In the genomic region with DNA sequence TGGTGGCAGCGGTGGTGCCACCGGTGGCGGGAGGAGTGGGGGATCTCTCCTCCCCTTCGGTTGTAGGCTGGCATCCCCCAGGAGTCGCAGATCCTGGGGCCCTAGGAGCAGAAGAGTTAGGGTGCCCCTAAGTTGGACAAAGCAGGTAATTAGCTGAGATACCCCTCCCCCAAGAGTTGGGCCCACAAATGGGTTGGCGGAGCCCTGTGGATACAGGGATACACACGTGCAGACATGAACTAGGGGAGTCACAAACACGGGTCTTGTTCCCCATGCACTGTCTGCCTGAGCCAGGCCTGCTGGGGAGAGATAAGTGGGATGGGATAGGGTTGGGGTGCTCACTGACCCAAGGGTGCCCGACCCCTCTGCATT, we compare ENCODE assay signal across 17 cellular contexts. TPM values are rescaled to one million over a fixed set of nuclear protein-coding genes. Genes with fewer than 3 reads are reported as not detected.
DNase-seq lines count a peak whose midpoint lies in the region; ATAC-seq, FAIRE-seq and TF ChIP-seq lines count a peak whose summit lies in the region.
"Had no signal": no experiment of that assay in that cellular context is flagged by ENCODE, and none has a peak within 500 bp of the region (broad histone marks: within the 10 kb centered on the region; RNA-seq: fewer than 3 reads in every experiment).

No MANE protein-coding gene starts in this region.

- H3K36me3 Mint-ChIP-seq in MCF 10A (ENCODE audit: insufficient read depth, unreplicated experiment) (peaks cover 79% of the 10 kb centered on the region), glutamatergic neuron (ENCODE audit: unreplicated experiment) (no peaks in the 10 kb centered on the region)

- DNase-seq in breast epithelium (ENCODE audit: low spot score in 2 of 2) (no peak), MCF 10A (ENCODE audit: unreplicated experiment) (no peak), urothelium cell line (ENCODE audit: low spot score) (peak; percentile 7), occipital lobe (lab: John Stamatoyannopoulos, UW) (no peak), glutamatergic neuron (no peak), Peyer's patch (no peak)
- DNase-seq: activated CD4-positive, alpha-beta T cell treated with anti-CD3 and anti-CD28 coated beads for 1 hour; activated T-cell treated with anti-CD3 and anti-CD28 coated beads, Interleukin-2, amount 50 U/mL, for 1 hour; effector CD8-positive, alpha-beta T cell; foreskin melanocyte; NCI-H187 treated with DMSO at 0.1 percent for 48 hours; NCI-H524 treated with DMSO at 0.1 percent for 48 hours had no signal

- no peaks in the 10 kb centered on the region for H3K27me3 ChIP-seq in breast epithelium
- no peaks in the 10 kb centered on the region for H3K27me3 ChIP-seq in muscle layer of colon (ENCODE audit: control insufficient read depth in 1 of 2, insufficient read depth in 2 of 2, low read length in 2 of 2)
- H3K27me3 ChIP-seq in Peyer's patch: no peaks in the 10 kb centered on the region

- intact Hi-C loops in breast epithelium (cut with DNase I; ENCODE audit: low total_unique reads): no loop called here
- intact Hi-C loops in MCF 10A (cut with micrococcal nuclease): no loop called here

- H3K36me3 ChIP-seq in breast epithelium (peaks cover 3% of the 10 kb centered on the region), muscle layer of colon (ENCODE audit: insufficient read depth, low read length) (peaks cover 18% of the 10 kb centered on the region), Peyer's patch (peaks cover 0 to 43% (median 0%) of the 10 kb centered on the region in 3 donors)

- H3K4me1 ChIP-seq in breast epithelium: no peaks in the 10 kb centered on the region
- peaks cover 13% of the 10 kb centered on the region for H3K4me1 ChIP-seq in muscle layer of colon (ENCODE audit: insufficient read depth, low read length)
- peaks cover 0 to 8% (median 0%) of the 10 kb centered on the region in 4 donors for H3K4me1 ChIP-seq in Peyer's patch

- H3K27ac ChIP-seq in breast epithelium: peak overlapping the region; percentile 65 to 69
- no peak overlapping the region for H3K27ac ChIP-seq in muscle layer of colon (ENCODE audit: low read depth, low read length)
- peak overlapping the region in 2 of 4 donors; percentile 8 to 37 for H3K27ac ChIP-seq in Peyer's patch

- TF ChIP-seq POLR2A in breast epithelium (IDR thresholded peaks at IDR 0.05): no peak
- TF ChIP-seq POLR2A in Peyer's patch (IDR thresholded peaks at IDR 0.05): no peak

- no TSS peak for BruUV-seq in MCF 10A (replicated peaks; lab: Mats Ljungman, UMichigan)

- peak overlapping the region; percentile 39 for H3K9ac ChIP-seq in muscle layer of colon (ENCODE audit: low read length)

- H3K27ac Mint-ChIP-seq in MCF 10A (ENCODE audit: low read depth, unreplicated experiment) (no peak overlapping the region), glutamatergic neuron (ENCODE audit: unreplicated experiment) (no peak overlapping the region)
- H3K27ac Mint-ChIP-seq: T-helper 1 cell treated with Interleukin-12 subunit alpha and Interleukin-12 subunit beta and Interleukin-4 antibody, amounts not matched to agents 30 μg/mL and 1 μg/mL, for 36 hours had no signal

- H3K4me3 Mint-ChIP-seq in MCF 10A (ENCODE audit: unreplicated experiment): no peak overlapping the region
- H3K4me3 Mint-ChIP-seq in glutamatergic neuron (ENCODE audit: unreplicated experiment): no peak overlapping the region
- H3K4me3 Mint-ChIP-seq: stimulated activated naive CD8-positive, alpha-beta T cell treated with anti-CD3 and anti-CD28 coated beads, Interleukin-15, Interleukin-2, amounts not matched to agents 100 ng/mL and 50 ng/mL, for 24 hours; T-helper 1 cell treated with Interleukin-12 subunit alpha and Interleukin-12 subunit beta and Interleukin-4 antibody, amounts not matched to agents 30 μg/mL and 1 μg/mL, for 36 hours had no signal

- no peaks in the 10 kb centered on the region for H3K27me3 Mint-ChIP-seq in MCF 10A (ENCODE audit: insufficient read depth, unreplicated experiment)
- peaks cover 5% of the 10 kb centered on the region for H3K27me3 Mint-ChIP-seq in glutamatergic neuron (ENCODE audit: unreplicated experiment)
- H3K27me3 Mint-ChIP-seq: stimulated activated naive CD8-positive, alpha-beta T cell treated with anti-CD3 and anti-CD28 coated beads, Interleukin-15, Interleukin-2, amounts not matched to agents 100 ng/mL and 50 ng/mL, for 24 hours had no signal

- no peak for TF ChIP-seq CTCF in breast epithelium (IDR thresholded peaks at IDR 0.05)
- no peak for TF ChIP-seq CTCF in MCF 10A (IDR thresholded peaks at IDR 0.05; ENCODE audit: unreplicated experiment)
- TF ChIP-seq CTCF in glutamatergic neuron (IDR thresholded peaks at IDR 0.05; ENCODE audit: partially characterized antibody, unreplicated experiment): no peak
- no peak for TF ChIP-seq CTCF in Peyer's patch (IDR thresholded peaks at IDR 0.05)

- H3K9me3 ChIP-seq in breast epithelium: no peaks in the 10 kb centered on the region
- H3K9me3 ChIP-seq in muscle layer of colon (ENCODE audit: low read length): no peaks in the 10 kb centered on the region
- no peaks in the 10 kb centered on the region for H3K9me3 ChIP-seq in Peyer's patch

- no peak for FAIRE-seq in urothelium cell line (lab: Jason Lieb, UNC)
- FAIRE-seq: islet of Langerhans had no signal

- H3K4me3 ChIP-seq in breast epithelium: peak overlapping the region in 1 of 3 donors; percentile 60
- H3K4me3 ChIP-seq in muscle layer of colon (ENCODE audit: low read depth in 1 of 2, low read length in 2 of 2): peak overlapping the region; percentile 45 to 63
- H3K4me3 ChIP-seq in Peyer's patch: no peak overlapping the region

- CTCF ChIA-PET in MCF 10A (lab: Yijun Ruan, JAX): interaction anchor here (0.6 to 0.7 kb wide), 2 partner anchors 25 to 188 kb away, joined by 3 to 4 read pairs; no protein-coding TSS in a partner anchor

- H3K4me1 Mint-ChIP-seq in MCF 10A (ENCODE audit: insufficient read depth, unreplicated experiment) (no peaks in the 10 kb centered on the region), glutamatergic neuron (ENCODE audit: low read depth, unreplicated experiment) (peaks cover 2% of the 10 kb centered on the region)

- no peaks in the 10 kb centered on the region for H3K9me3 Mint-ChIP-seq in MCF 10A (ENCODE audit: unreplicated experiment)
- peaks cover 7% of the 10 kb centered on the region for H3K9me3 Mint-ChIP-seq in glutamatergic neuron (ENCODE audit: unreplicated experiment)
- H3K9me3 Mint-ChIP-seq: stimulated activated naive CD8-positive, alpha-beta T cell treated with anti-CD3 and anti-CD28 coated beads, Interleukin-15, Interleukin-2, amounts not matched to agents 100 ng/mL and 50 ng/mL, for 24 hours; T-helper 1 cell treated with Interleukin-12 subunit alpha and Interleukin-12 subunit beta and Interleukin-4 antibody, amounts not matched to agents 30 μg/mL and 1 μg/mL, for 36 hours had no signal

- peak; percentile 4 for ATAC-seq in esophagus mucosa

- POLR2A ChIA-PET in MCF 10A (lab: Yijun Ruan, JAX): interaction anchor here (0.7 to 2.1 kb wide), 4 partner anchors 8 to 257 kb away, joined by 3 to 6 read pairs (median 4); a partner anchor contains a TSS

RNA-seq across cellular contexts. Expression of a gene that starts 2.0 kb away (rescaled TPM):
- total RNA-seq in breast epithelium (1 to 10 TPM; 2.3 to 5.7 (median 4.5) TPM), MCF 10A (2022) (3.9 and 4.9 TPM in 2 replicates), esophagus mucosa (2.5 TPM), occipital lobe (0.47 TPM), glutamatergic neuron (ENCODE audit: unreplicated experiment) (3.8 TPM), Peyer's patch (10 to 100 TPM in 3 of 4 donors, 1 to 10 TPM in 1; 5.0 to 17.3 (median 15.7) TPM)

RNA-seq across cellular contexts. Expression of a gene that starts 38.0 kb away (rescaled TPM):
- total RNA-seq in breast epithelium: 10 to 100 TPM; 83.4 to 96.7 (median 91.0) TPM
- 76.4 and 84.6 TPM in 2 replicates for total RNA-seq in MCF 10A (2022)
- 49.9 TPM for total RNA-seq in esophagus mucosa
- 87.5 TPM for total RNA-seq in occipital lobe
- total RNA-seq in glutamatergic neuron (ENCODE audit: unreplicated experiment): 139 TPM
- 100 to 1,000 TPM in 1 of 4 donors, 10 to 100 TPM in 3; 31.3 to 194 (median 63.8) TPM for total RNA-seq in Peyer's patch

Comparison
In these comparisons a context has a peak if more than half of its experiments do, and no peak if none do; other contexts are left out.
1. H3K4me3 ChIP-seq: peak in muscle layer of colon (2 of 2); none in Peyer's patch (0 of 4).